In genomic region chr1:219931033-219931432, GRCh38 we compare ENCODE assay signal across 20 cellular contexts. TPM values are rescaled to one million over a fixed set of nuclear protein-coding genes. Genes with fewer than 3 reads are reported as not detected.
"Had no signal": no experiment of that assay in that cellular context is flagged by ENCODE, and none has a peak within 500 bp of the region (broad histone marks: within the 10 kb centered on the region; RNA-seq: fewer than 3 reads in every experiment).

No MANE protein-coding gene starts in this region.

- H3K27ac ChIP-seq: brain microvascular endothelial cell, coronary artery, esophagus muscularis mucosa, left ventricle myocardium inferior, neutrophil, parathyroid adenoma, suprapubic skin had no signal

- H3K4me1 ChIP-seq: parathyroid adenoma had no signal

- H3K9me3 Mint-ChIP-seq: activated CD4-positive, alpha-beta T cell treated with anti-CD3 and anti-CD28 coated beads, Interleukin-2, amount 10 ng/mL, durations not matched to agents 7 days and 5 days; central memory CD8-positive, alpha-beta T cell; naive thymus-derived CD8-positive, alpha-beta T cell had no signal

- DNase-seq: activated CD4-positive, alpha-beta T cell treated with anti-CD3 and anti-CD28 coated beads, Interleukin-2, amount 10 ng/mL, durations not matched to agents 7 days and 5 days; activated CD8-positive, alpha-beta memory T cell treated with anti-CD3 and anti-CD28 coated beads, Interleukin-2, amount 50 U/mL, for 48 hours; activated gamma-delta T cell; activated T-cell treated with anti-CD3 and anti-CD28 coated beads, Interleukin-2, amount 50 U/mL, for 72 hours; brain microvascular endothelial cell; kidney; left ventricle myocardium inferior; mesenchymal stem cell; naive thymus-derived CD8-positive, alpha-beta T cell; stimulated activated CD4-positive, alpha-beta T cell treated with anti-CD3 and anti-CD28 coated beads, Interleukin-4, amount 100 ng/mL, for 4 hours; stimulated activated CD8-positive, alpha-beta memory T cell treated with anti-CD3 and anti-CD28 coated beads, Interleukin-4, amount 100 ng/mL, for 48 hours; stimulated activated naive CD4-positive, alpha-beta T cell treated with Interleukin-2 at 50 U/mL for 16 hours had no signal

- H3K36me3 ChIP-seq: brain microvascular endothelial cell, esophagus muscularis mucosa, left ventricle myocardium inferior, neutrophil, suprapubic skin had no signal

- H3K79me2 ChIP-seq: parathyroid adenoma had no signal

- ATAC-seq: activated T-cell treated with anti-CD3 and anti-CD28 coated beads, Interleukin-2, amount 50 U/mL, for 72 hours; naive thymus-derived CD8-positive, alpha-beta T cell had no signal

- FAIRE-seq: kidney had no signal

- H3K4me3 ChIP-seq: coronary artery, esophagus muscularis mucosa, left ventricle myocardium inferior, suprapubic skin had no signal

- H3K27ac Mint-ChIP-seq: activated CD4-positive, alpha-beta T cell treated with anti-CD3 and anti-CD28 coated beads, Interleukin-2, amount 10 ng/mL, durations not matched to agents 7 days and 5 days; activated naive CD8-positive, alpha-beta T cell; activated T-cell treated with anti-CD3 and anti-CD28 coated beads, Interleukin-2, amount 50 U/mL, for 72 hours; naive thymus-derived CD8-positive, alpha-beta T cell had no signal

- H2AFZ ChIP-seq: parathyroid adenoma had no signal

- H3K9ac ChIP-seq: parathyroid adenoma had no signal

- H3K4me3 Mint-ChIP-seq: activated CD4-positive, alpha-beta T cell treated with anti-CD3 and anti-CD28 coated beads, Interleukin-2, amount 10 ng/mL, durations not matched to agents 7 days and 5 days; activated naive CD8-positive, alpha-beta T cell; activated T-cell treated with anti-CD3 and anti-CD28 coated beads, Interleukin-2, amount 50 U/mL, for 72 hours; central memory CD8-positive, alpha-beta T cell; naive thymus-derived CD8-positive, alpha-beta T cell had no signal

- H3K9me3 ChIP-seq: esophagus muscularis mucosa, left ventricle myocardium inferior, neutrophil, suprapubic skin had no signal

RNA-seq across cellular contexts. Expression of gene SLC30A10, which starts 2.7 kb away (rescaled TPM):
- total RNA-seq: activated CD4-positive, alpha-beta T cell treated with anti-CD3 and anti-CD28 coated beads, Interleukin-2, amount 10 ng/mL, durations not matched to agents 7 days and 5 days; activated T-cell treated with anti-CD3 and anti-CD28 coated beads, Interleukin-2, amount 50 U/mL, for 72 hours; esophagus muscularis mucosa; kidney; naive thymus-derived CD8-positive, alpha-beta T cell; T-helper 2 cell treated with Interferon-gamma antibody and Interleukin-4, amounts not matched to agents 100 ng/mL and 5 ng/mL, for 36 hours had no signal
- polyA plus RNA-seq: naive thymus-derived CD8-positive, alpha-beta T cell had no signal
